In the genomic region with DNA sequence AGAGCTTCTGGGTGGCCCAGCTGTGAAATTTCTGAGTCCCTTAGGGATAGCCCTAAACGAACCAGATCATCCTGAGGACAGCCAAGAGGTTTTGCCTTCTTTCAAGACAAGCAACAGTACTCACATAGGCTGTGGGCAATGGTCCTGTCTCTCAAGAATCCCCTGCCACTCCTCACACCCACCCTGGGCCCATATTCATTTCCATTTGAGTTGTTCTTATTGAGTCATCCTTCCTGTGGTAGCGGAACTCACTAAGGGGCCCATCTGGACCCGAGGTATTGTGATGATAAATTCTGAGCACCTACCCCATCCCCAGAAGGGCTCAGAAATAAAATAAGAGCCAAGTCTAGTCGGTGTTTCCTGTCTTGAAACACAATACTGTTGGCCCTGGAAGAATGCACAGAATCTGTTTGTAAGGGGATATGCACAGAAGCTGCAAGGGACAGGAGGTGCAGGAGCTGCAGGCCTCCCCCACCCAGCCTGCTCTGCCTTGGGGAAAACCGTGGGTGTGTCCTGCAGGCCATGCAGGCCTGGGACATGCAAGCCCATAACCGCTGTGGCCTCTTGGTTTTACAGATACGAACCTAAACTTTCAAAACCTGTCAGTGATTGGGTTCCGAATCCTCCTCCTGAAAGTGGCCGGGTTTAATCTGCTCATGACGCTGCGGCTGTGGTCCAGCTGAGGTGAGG, we compare ENCODE assay signal across 8 cellular contexts. TPM values are rescaled to one million over a fixed set of nuclear protein-coding genes. Genes with fewer than 3 reads are reported as not detected.
DNase-seq lines count a peak whose midpoint lies in the region; ATAC-seq and TF ChIP-seq lines count a peak whose summit lies in the region.

No MANE protein-coding gene starts in this region.

- no peak overlapping the region for H2AFZ ChIP-seq in PC-9

- H3K4me3 ChIP-seq in CD4-positive, alpha-beta memory T cell (ENCODE audit: low read length in 2 of 2): peak overlapping the region; percentile 3 to 7
- H3K4me3 ChIP-seq in naive thymus-derived CD4-positive, alpha-beta T cell (ENCODE audit: low read length): peak overlapping the region; percentile 47
- H3K4me3 ChIP-seq in PC-9: no peak overlapping the region

- H3K4me1 ChIP-seq in CD4-positive, alpha-beta memory T cell (ENCODE audit: insufficient read depth, low read length): peaks cover 99% of the 10 kb centered on the region
- peaks cover 97 to 98% of the 10 kb centered on the region in 2 donors for H3K4me1 ChIP-seq in naive thymus-derived CD4-positive, alpha-beta T cell (ENCODE audit: control insufficient read depth in 2 of 2, insufficient read depth in 2 of 2, low read length in 2 of 2)
- peaks cover 1% of the 10 kb centered on the region; the same call in 1 of the 2 replicates for H3K4me1 ChIP-seq in PC-9 (replicated peaks; ENCODE audit: insufficient read depth)

- POLR2A ChIA-PET in CD4-positive, alpha-beta memory T cell (lab: Charles Lee; ENCODE audit: partially characterized antibody): interaction anchor here (0.7 to 18.6 kb wide), 22 partner anchors 16 to 709 kb away, joined by 3 to 1762 read pairs (median 5); a partner anchor contains a TSS
- POLR2A ChIA-PET in naive thymus-derived CD4-positive, alpha-beta T cell (lab: Charles Lee): interaction anchor here (0.6 to 13.3 kb wide), 16 partner anchors 8 to 838 kb away, joined by 3 to 709 read pairs (median 4); no protein-coding TSS in a partner anchor
- POLR2A ChIA-PET in PC-9 (lab: Charles Lee; ENCODE audit: unreplicated experiment): no interaction called here

- TF ChIP-seq CTCF in progenitor cell of endocrine pancreas (IDR thresholded peaks at IDR 0.05; ENCODE audit: unreplicated experiment) (no peak), PC-9 (conservative IDR thresholded peaks at IDR 0.05) (no peak)

- peaks cover 78 to 84% of the 10 kb centered on the region in 2 donors for H3K36me3 Mint-ChIP-seq in CD4-positive, alpha-beta memory T cell
- peaks cover 75% of the 10 kb centered on the region for H3K36me3 Mint-ChIP-seq in activated T-cell treated with anti-CD3 and anti-CD28 coated beads, Interleukin-2, amount 50 U/mL, for 4 hours (ENCODE audit: insufficient read depth)
- peaks cover 45 to 78% (median 70%) of the 10 kb centered on the region in 5 donors for H3K36me3 Mint-ChIP-seq in naive thymus-derived CD4-positive, alpha-beta T cell
- no peaks in the 10 kb centered on the region for H3K36me3 Mint-ChIP-seq in progenitor cell of endocrine pancreas (ENCODE audit: insufficient read depth)

- H3K4me3 Mint-ChIP-seq in CD4-positive, alpha-beta memory T cell: peak overlapping the region; percentile 64 to 91 (median 78)
- peak overlapping the region; percentile 77 for H3K4me3 Mint-ChIP-seq in activated T-cell treated with anti-CD3 and anti-CD28 coated beads, Interleukin-2, amount 50 U/mL, for 4 hours
- peak overlapping the region; percentile 79 to 92 (median 82) for H3K4me3 Mint-ChIP-seq in naive thymus-derived CD4-positive, alpha-beta T cell
- H3K4me3 Mint-ChIP-seq in progenitor cell of endocrine pancreas (ENCODE audit: low read depth): no peak overlapping the region

- H3K27ac ChIP-seq in CD4-positive, alpha-beta memory T cell (ENCODE audit: low read depth, low read length): peak overlapping the region; percentile 97
- H3K27ac ChIP-seq in naive thymus-derived CD4-positive, alpha-beta T cell (ENCODE audit: low read depth, low read length): peak overlapping the region; percentile 96
- H3K27ac ChIP-seq in PC-9: no peak overlapping the region

- ATAC-seq in GM21381 (IDR thresholded peaks at IDR 0.05; ENCODE audit: unreplicated experiment): peak; percentile 58
- peak; percentile 71 to 83 for ATAC-seq in activated T-cell treated with anti-CD3 and anti-CD28 coated beads, Interleukin-2, amount 50 U/mL, for 4 hours
- peak; percentile 57 for ATAC-seq in naive thymus-derived CD4-positive, alpha-beta T cell

- no peaks in the 10 kb centered on the region for H3K9me2 ChIP-seq in PC-9 (ENCODE audit: insufficient read depth)

- DNase-seq in CD4-positive, alpha-beta memory T cell: peak; percentile 58 to 96 (median 63)
- DNase-seq in KG1 (lab: John Stamatoyannopoulos, UW): peak; percentile 5
- DNase-seq in activated T-cell treated with anti-CD3 and anti-CD28 coated beads, Interleukin-2, amount 50 U/mL, for 4 hours: peak; percentile 52
- peak in 8 of 9 donors; percentile 54 to 86 (median 62) for DNase-seq in naive thymus-derived CD4-positive, alpha-beta T cell
- DNase-seq in progenitor cell of endocrine pancreas (ENCODE audit: low spot score, unreplicated experiment): no peak
- DNase-seq in PC-9: no peak
- DNase-seq in ACHN: no peak

- no peaks in the 10 kb centered on the region for H4K20me1 ChIP-seq in PC-9 (ENCODE audit: insufficient read depth)

- H3K4me1 Mint-ChIP-seq in CD4-positive, alpha-beta memory T cell: peaks cover 87 to 97% (median 93%) of the 10 kb centered on the region in 4 donors
- peaks cover 96% of the 10 kb centered on the region for H3K4me1 Mint-ChIP-seq in activated T-cell treated with anti-CD3 and anti-CD28 coated beads, Interleukin-2, amount 50 U/mL, for 4 hours (ENCODE audit: low read depth)
- H3K4me1 Mint-ChIP-seq in naive thymus-derived CD4-positive, alpha-beta T cell: peaks cover 67 to 98% (median 96%) of the 10 kb centered on the region in 7 donors
- H3K4me1 Mint-ChIP-seq in progenitor cell of endocrine pancreas (ENCODE audit: low read depth): peaks cover 13% of the 10 kb centered on the region

- H3K36me3 ChIP-seq in CD4-positive, alpha-beta memory T cell (ENCODE audit: insufficient read depth, low read length): peaks cover 72% of the 10 kb centered on the region
- peaks cover 54 to 73% (median 60%) of the 10 kb centered on the region in 3 experiments for H3K36me3 ChIP-seq in naive thymus-derived CD4-positive, alpha-beta T cell (ENCODE audit: control insufficient read depth in 2 of 3, insufficient read depth in 3 of 3, low read length in 3 of 3)
- H3K36me3 ChIP-seq in PC-9 (ENCODE audit: low read depth): no peaks in the 10 kb centered on the region

- peak overlapping the region; percentile 97 to 100 (median 100) for H3K27ac Mint-ChIP-seq in CD4-positive, alpha-beta memory T cell
- peak overlapping the region; percentile 93 to 99 (median 96) for H3K27ac Mint-ChIP-seq in naive thymus-derived CD4-positive, alpha-beta T cell
- H3K27ac Mint-ChIP-seq in progenitor cell of endocrine pancreas: no peak overlapping the region

- in situ Hi-C loops in ACHN (cut with HindIII; ENCODE audit: low pct_ligation_motif_present, low pct_unique_long_range_greater_than_20kb, low sequenced_read_pairs): no loop called here

- no peaks in the 10 kb centered on the region for H3F3A ChIP-seq in PC-9 (ENCODE audit: insufficient read depth, low read depth)

- peaks cover 0 to 2% (median 0%) of the 10 kb centered on the region in 8 donors for H3K9me3 Mint-ChIP-seq in CD4-positive, alpha-beta memory T cell
- H3K9me3 Mint-ChIP-seq in activated T-cell treated with anti-CD3 and anti-CD28 coated beads, Interleukin-2, amount 50 U/mL, for 4 hours: no peaks in the 10 kb centered on the region
- H3K9me3 Mint-ChIP-seq in naive thymus-derived CD4-positive, alpha-beta T cell: peaks cover 0 to 10% (median 0%) of the 10 kb centered on the region in 11 donors
- H3K9me3 Mint-ChIP-seq in progenitor cell of endocrine pancreas (ENCODE audit: low read depth): no peaks in the 10 kb centered on the region

- CTCF ChIA-PET in CD4-positive, alpha-beta memory T cell (lab: Charles Lee; ENCODE audit: partially characterized antibody): interaction anchor here (1.0 to 6.2 kb wide), 16 partner anchors 8 to 698 kb away, joined by 3 to 81 read pairs (median 7); no protein-coding TSS in a partner anchor
- CTCF ChIA-PET in naive thymus-derived CD4-positive, alpha-beta T cell (lab: Charles Lee): interaction anchor here (0.7 to 3.0 kb wide), 14 partner anchors 8 to 816 kb away, joined by 3 to 14 read pairs (median 4); no protein-coding TSS in a partner anchor
- CTCF ChIA-PET in PC-9 (lab: Charles Lee): interaction anchor here (0.6 kb wide), 1 partner anchor 653 kb away, joined by 4 read pairs; no protein-coding TSS in a partner anchor

- H3K79me2 ChIP-seq in PC-9 (ENCODE audit: low read depth): no peaks in the 10 kb centered on the region

- BruUV-seq in PC-9 (replicated peaks; lab: Mats Ljungman, UMichigan): no TSS peak

- intact Hi-C loops in CD4-positive, alpha-beta memory T cell (cut with micrococcal nuclease): loop anchor here (1.0 to 2.0 kb wide), 2 partner anchors 9 to 13 kb away; no protein-coding TSS in a partner anchor
- intact Hi-C loops in naive thymus-derived CD4-positive, alpha-beta T cell (cut with micrococcal nuclease): loop anchor here (1.0 to 10.0 kb wide), 7 partner anchors 9 to 245 kb away; no protein-coding TSS in a partner anchor
- intact Hi-C loops in PC-9 (cut with micrococcal nuclease; ENCODE audit: unreplicated experiment): no loop called here

- H3K27me3 Mint-ChIP-seq in CD4-positive, alpha-beta memory T cell: no peaks in the 10 kb centered on the region
- no peaks in the 10 kb centered on the region for H3K27me3 Mint-ChIP-seq in activated T-cell treated with anti-CD3 and anti-CD28 coated beads, Interleukin-2, amount 50 U/mL, for 4 hours (ENCODE audit: low read depth)
- H3K27me3 Mint-ChIP-seq in naive thymus-derived CD4-positive, alpha-beta T cell: no peaks in the 10 kb centered on the region
- peaks cover 12% of the 10 kb centered on the region for H3K27me3 Mint-ChIP-seq in progenitor cell of endocrine pancreas

- H3K4me2 ChIP-seq in PC-9: no peak overlapping the region

- no peaks in the 10 kb centered on the region for H3K27me3 ChIP-seq in CD4-positive, alpha-beta memory T cell (ENCODE audit: insufficient read depth, low read length)
- H3K27me3 ChIP-seq in naive thymus-derived CD4-positive, alpha-beta T cell (ENCODE audit: control insufficient read depth in 2 of 2, insufficient read depth in 2 of 2, low read length in 2 of 2): no peaks in the 10 kb centered on the region
- H3K27me3 ChIP-seq in PC-9 (ENCODE audit: insufficient read depth, low read depth): no peaks in the 10 kb centered on the region

- H3K9me3 ChIP-seq in CD4-positive, alpha-beta memory T cell (ENCODE audit: control insufficient read depth in 1 of 2, low read length in 2 of 2): no peaks in the 10 kb centered on the region
- H3K9me3 ChIP-seq in naive thymus-derived CD4-positive, alpha-beta T cell (ENCODE audit: control insufficient read depth in 2 of 3, low read length in 3 of 3): no peaks in the 10 kb centered on the region
- no peaks in the 10 kb centered on the region for H3K9me3 ChIP-seq in PC-9 (ENCODE audit: insufficient read depth, low read depth)

RNA-seq across cellular contexts. Expression of a gene that starts 38.9 kb away (rescaled TPM):
- total RNA-seq in CD4-positive, alpha-beta memory T cell: 100 to 1,000 TPM; 110 to 124 TPM
- 100 to 1,000 TPM; 602 to 735 TPM for polyA plus RNA-seq in CD4-positive, alpha-beta memory T cell
- 100 to 1,000 TPM; 287 to 323 (median 300) TPM for total RNA-seq in activated T-cell treated with anti-CD3 and anti-CD28 coated beads, Interleukin-2, amount 50 U/mL, for 4 hours
- 100 to 1,000 TPM in 3 of 5 experiments, 10 to 100 TPM in 2; 68.8 to 157 (median 117) TPM for total RNA-seq in naive thymus-derived CD4-positive, alpha-beta T cell
- polyA plus RNA-seq in naive thymus-derived CD4-positive, alpha-beta T cell: 100 to 1,000 TPM; 766 to 777 TPM
- total RNA-seq in progenitor cell of endocrine pancreas (149 and 150 TPM in 2 replicates), PC-9 (2021) (129 and 155 TPM in 2 replicates)

RNA-seq across cellular contexts. Expression of a gene that starts 48.0 kb away (rescaled TPM):
- 10 to 100 TPM; 18.8 to 22.4 TPM for total RNA-seq in CD4-positive, alpha-beta memory T cell
- polyA plus RNA-seq in CD4-positive, alpha-beta memory T cell: 10 to 100 TPM in 1 of 2 donors, 1 to 10 TPM in 1; 6.2 to 12.9 TPM
- total RNA-seq in activated T-cell treated with anti-CD3 and anti-CD28 coated beads, Interleukin-2, amount 50 U/mL, for 4 hours: 1 to 10 TPM; 1.9 to 3.9 (median 2.1) TPM
- total RNA-seq in naive thymus-derived CD4-positive, alpha-beta T cell: 10 to 100 TPM; 10.5 to 16.3 (median 14.7) TPM
- 10 to 100 TPM in 1 of 2 donors, 1 to 10 TPM in 1; 6.7 to 10.1 TPM for polyA plus RNA-seq in naive thymus-derived CD4-positive, alpha-beta T cell
- 25.6 and 30.5 TPM in 2 replicates for total RNA-seq in progenitor cell of endocrine pancreas
- 62.1 and 83.2 TPM in 2 replicates for total RNA-seq in PC-9 (2021)

Comparison
In these comparisons a context has a peak if more than half of its experiments do, and no peak if none do; other contexts are left out.
1. DNase-seq: peak in CD4-positive, alpha-beta memory T cell (5 of 5), KG1 (single experiment), activated T-cell treated with anti-CD3 and anti-CD28 coated beads, Interleukin-2, amount 50 U/mL, for 4 hours (single experiment) and naive thymus-derived CD4-positive, alpha-beta T cell (8 of 9); none in progenitor cell of endocrine pancreas (single experiment), PC-9 (0 of 2) and ACHN (single experiment).
2. Peak in every context shown above with its lines, with median percentiles within 50 percentile points of each other: ATAC-seq.